In the genomic region with DNA sequence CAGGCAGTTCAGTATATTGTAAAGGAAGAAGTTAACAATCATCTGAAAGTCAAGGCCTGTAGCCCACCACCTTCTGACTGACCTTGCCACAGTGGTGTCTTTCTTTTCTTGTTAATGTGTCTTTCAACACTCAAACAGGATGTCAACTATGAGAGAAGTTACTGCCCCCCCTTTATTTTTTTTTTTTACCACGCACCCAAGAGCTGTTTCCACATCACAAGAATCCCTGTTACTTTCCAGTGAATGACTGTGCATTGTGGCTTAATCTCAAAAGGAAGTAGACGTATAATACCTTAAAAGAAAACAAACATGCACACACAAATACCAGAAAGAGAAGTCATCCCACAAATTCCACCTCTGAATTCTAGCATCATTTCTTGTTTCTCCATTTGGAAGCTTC, we compare ENCODE assay signal across 11 cellular contexts.
A peak's percentile ranks its signal among the peaks of the same experiment; 100 is the strongest.
DNase-seq lines count a peak whose midpoint lies in the region; ATAC-seq and TF ChIP-seq lines count a peak whose summit lies in the region.
"Had no signal": no experiment of that assay in that cellular context is flagged by ENCODE, and none has a peak within 500 bp of the region (broad histone marks: within the 10 kb centered on the region; RNA-seq: fewer than 3 reads in every experiment).

No MANE protein-coding gene starts in this region.

- no peak for TF ChIP-seq CTCF in neutrophil (IDR thresholded peaks at IDR 0.05)

- H3K27me3 ChIP-seq in neutrophil, result no peaks in the 10 kb centered on the region

- ATAC-seq in effector memory CD8-positive, alpha-beta T cell (replicated peaks), result peak; percentile 57
- no peak for ATAC-seq in HG02970 (IDR thresholded peaks at IDR 0.05; ENCODE audit: low FRiP score, unreplicated experiment)

- H3K4me1 Mint-ChIP-seq in effector memory CD8-positive, alpha-beta T cell (ENCODE audit: low read depth in 2 of 2), result peaks cover 27 to 60% of the 10 kb centered on the region in 2 donors
- peaks cover 9% of the 10 kb centered on the region for H3K4me1 Mint-ChIP-seq in activated naive CD8-positive, alpha-beta T cell treated with anti-CD3 and anti-CD28 coated beads for 36 hours

- no peak overlapping the region for H3K4me3 ChIP-seq in neutrophil (ENCODE audit: low read depth in 1 of 2, low read length in 1 of 2)

- H3K9me3 Mint-ChIP-seq in effector memory CD8-positive, alpha-beta T cell, result no peaks in the 10 kb centered on the region
- H3K9me3 Mint-ChIP-seq in activated naive CD8-positive, alpha-beta T cell treated with anti-CD3 and anti-CD28 coated beads for 36 hours, result no peaks in the 10 kb centered on the region

- H3K36me3 ChIP-seq in neutrophil, result no peaks in the 10 kb centered on the region

- DNase-seq in EH (ENCODE audit: low read depth) (peak; percentile 61), NOMO-1 treated with DMSO at 0.1 percent for 48 hours (lab: John Stamatoyannopoulos, UW; ENCODE audit: unreplicated experiment) (peak; percentile 67), NCI-H1417 (lab: John Stamatoyannopoulos, UW) (no peak)
- DNase-seq in effector memory CD8-positive, alpha-beta T cell, result peak in 1 of 3 experiments; percentile 21
- no peak for DNase-seq in stimulated activated CD4-positive, alpha-beta T cell treated with anti-CD3 and anti-CD28 coated beads, Interleukin-4, amount 100 ng/mL, for 24 hours
- DNase-seq in activated naive CD8-positive, alpha-beta T cell treated with anti-CD3 and anti-CD28 coated beads for 36 hours, result no peak
- DNase-seq: cerebellar nuclear complex, occipital lobe, T-helper 9 cell had no signal

- H3K4me3 Mint-ChIP-seq in effector memory CD8-positive, alpha-beta T cell, result peak overlapping the region; percentile 26 to 56
- H3K4me3 Mint-ChIP-seq in activated naive CD8-positive, alpha-beta T cell treated with anti-CD3 and anti-CD28 coated beads for 36 hours, result no peak overlapping the region

- no peaks in the 10 kb centered on the region for H3K9me3 ChIP-seq in neutrophil

- no peaks in the 10 kb centered on the region for H3K27me3 Mint-ChIP-seq in effector memory CD8-positive, alpha-beta T cell
- H3K27me3 Mint-ChIP-seq in activated naive CD8-positive, alpha-beta T cell treated with anti-CD3 and anti-CD28 coated beads for 36 hours, result no peaks in the 10 kb centered on the region

- H3K4me1 ChIP-seq in neutrophil (ENCODE audit: control insufficient read depth in 1 of 2, insufficient read depth in 1 of 2, low read depth in 1 of 2, low read length in 1 of 2), result peaks cover 38 to 46% of the 10 kb centered on the region in 2 experiments

- peaks cover 4% of the 10 kb centered on the region for H3K36me3 Mint-ChIP-seq in effector memory CD8-positive, alpha-beta T cell (ENCODE audit: insufficient read depth)
- no peaks in the 10 kb centered on the region for H3K36me3 Mint-ChIP-seq in activated naive CD8-positive, alpha-beta T cell treated with anti-CD3 and anti-CD28 coated beads for 36 hours

- peak overlapping the region; percentile 81 to 94 for H3K27ac Mint-ChIP-seq in effector memory CD8-positive, alpha-beta T cell
- H3K27ac Mint-ChIP-seq in activated naive CD8-positive, alpha-beta T cell treated with anti-CD3 and anti-CD28 coated beads for 36 hours, result no peak overlapping the region

- peak overlapping the region; percentile 85 for H3K27ac ChIP-seq in neutrophil

Comparison
In these comparisons a context has a peak if more than half of its experiments do, and no peak if none do; other contexts are left out.
1. DNase-seq: peak in EH (single experiment) and NOMO-1 treated with DMSO at 0.1 percent for 48 hours (single experiment); none in stimulated activated CD4-positive, alpha-beta T cell treated with anti-CD3 and anti-CD28 coated beads, Interleukin-4, amount 100 ng/mL, for 24 hours (single experiment), activated naive CD8-positive, alpha-beta T cell treated with anti-CD3 and anti-CD28 coated beads for 36 hours (single experiment) and NCI-H1417 (0 of 3).